ENCODE assay signal across 21 cellular contexts in genomic region chr11:78832226-78832947, GRCh38.
A peak's percentile ranks its signal among the peaks of the same experiment; 100 is the strongest.
DNase-seq lines count a peak whose midpoint lies in the region; ATAC-seq, FAIRE-seq and TF ChIP-seq lines count a peak whose summit lies in the region.
"Had no signal": no experiment of that assay in that cellular context is flagged by ENCODE, and none has a peak within 500 bp of the region (broad histone marks: within the 10 kb centered on the region; RNA-seq: fewer than 3 reads in every experiment).

No MANE protein-coding gene starts in this region.

- no peak for DNase-seq in AG10803 (ENCODE audit: low read depth)
- DNase-seq in LNCaP clone FGC (ENCODE audit: low read depth), result no peak
- no peak for DNase-seq in GM12878 (ENCODE audit: low read depth, low spot score)
- no peak for DNase-seq in hepatocyte (ENCODE audit: low spot score)
- no peak for DNase-seq in Karpas-422
- no peak for DNase-seq in activated naive CD8-positive, alpha-beta T cell treated with anti-CD3 and anti-CD28 coated beads, Interleukin-2, amount 50 U/mL, for 24 hours
- no peak for DNase-seq in NCI-H510A (lab: John Stamatoyannopoulos, UW)
- DNase-seq: activated CD4-positive, alpha-beta T cell treated with anti-CD3 and anti-CD28 coated beads for 36 hours; activated effector memory CD4-positive, alpha-beta T cell treated with Interleukin-2 at 50 U/mL for 16 hours; DMS79; glutamatergic neuron; immature natural killer cell; naive thymus-derived CD4-positive, alpha-beta T cell; NCI-H446; stimulated activated CD4-positive, alpha-beta T cell treated with anti-CD3 and anti-CD28 coated beads, Interleukin-4, amount 100 ng/mL, for 4 hours; stimulated activated CD8-positive, alpha-beta memory T cell treated with anti-CD3 and anti-CD28 coated beads, Interleukin-4, amount 100 ng/mL, for 48 hours; T1000 had no signal

- H3K79me2 ChIP-seq in GM12878 (ENCODE audit: control insufficient read depth, insufficient read depth, low read length), result no peaks in the 10 kb centered on the region
- H3K79me2 ChIP-seq in hepatocyte, result no peaks in the 10 kb centered on the region
- H3K79me2 ChIP-seq in Karpas-422 (ENCODE audit: low read length), result no peaks in the 10 kb centered on the region

- H3K4me2 ChIP-seq in GM12878 (ENCODE audit: control insufficient read depth, insufficient read depth) (no peak overlapping the region), hepatocyte (no peak overlapping the region), Karpas-422 (ENCODE audit: low read depth, low read length, poor library complexity, severe bottlenecking) (no peak overlapping the region)

- TF ChIP-seq EP300 in GM12878 (IDR thresholded peaks at IDR 0.05; ENCODE audit: borderline replicate concordance in 1 of 2, control insufficient read depth in 1 of 2, low read depth in 2 of 2, low read length in 2 of 2), result no peak

- intact Hi-C loops in GM12878 (cut with micrococcal nuclease; ENCODE audit: unreplicated experiment), result no loop called here

- no peak overlapping the region for H3K27ac Mint-ChIP-seq in activated naive CD8-positive, alpha-beta T cell treated with anti-CD3 and anti-CD28 coated beads, Interleukin-2, amount 50 U/mL, for 24 hours
- H3K27ac Mint-ChIP-seq: activated CD4-positive, alpha-beta T cell treated with anti-CD3 and anti-CD28 coated beads for 36 hours; immature natural killer cell; naive thymus-derived CD4-positive, alpha-beta T cell had no signal

- TF ChIP-seq RAD21 in GM12878 (IDR thresholded peaks at IDR 0.05; ENCODE audit: insufficient read depth, low read depth, low read length), result no peak

- ATAC-seq in GM12878 (no peak), GM18519 (IDR thresholded peaks at IDR 0.05; ENCODE audit: low FRiP score, unreplicated experiment) (no peak)
- no peak for ATAC-seq in activated naive CD8-positive, alpha-beta T cell treated with anti-CD3 and anti-CD28 coated beads, Interleukin-2, amount 50 U/mL, for 24 hours
- ATAC-seq: activated CD4-positive, alpha-beta T cell treated with anti-CD3 and anti-CD28 coated beads for 36 hours; naive thymus-derived CD4-positive, alpha-beta T cell had no signal

- H3K27me3 Mint-ChIP-seq in activated naive CD8-positive, alpha-beta T cell treated with anti-CD3 and anti-CD28 coated beads, Interleukin-2, amount 50 U/mL, for 24 hours, result no peaks in the 10 kb centered on the region
- H3K27me3 Mint-ChIP-seq: activated CD4-positive, alpha-beta T cell treated with anti-CD3 and anti-CD28 coated beads for 36 hours had no signal

- RAD21 ChIA-PET in GM12878 (lab: Charles Lee; ENCODE audit: unreplicated experiment), result no interaction called here

- no peaks in the 10 kb centered on the region for H3K4me1 Mint-ChIP-seq in activated naive CD8-positive, alpha-beta T cell treated with anti-CD3 and anti-CD28 coated beads, Interleukin-2, amount 50 U/mL, for 24 hours
- H3K4me1 Mint-ChIP-seq: activated CD4-positive, alpha-beta T cell treated with anti-CD3 and anti-CD28 coated beads for 36 hours; immature natural killer cell; naive thymus-derived CD4-positive, alpha-beta T cell had no signal

- TF ChIP-seq CTCF in AG10803 (conservative IDR thresholded peaks at IDR 0.05; ENCODE audit: low read length) (peak; percentile 22; the same call in 1 of the 2 replicates), LNCaP clone FGC (IDR thresholded peaks at IDR 0.05; ENCODE audit: control insufficient read depth, extremely low read depth, insufficient read depth) (peak; percentile 53), GM12878 (IDR thresholded peaks at IDR 0.05 in 2 of 3, conservative IDR thresholded peaks at IDR 0.05 in 1 of 3; ENCODE audit: control insufficient read depth in 2 of 3, extremely low read depth in 1 of 3, insufficient read depth in 1 of 3, low read depth in 3 of 3, low read length in 3 of 3) (0 out of 6 replicates have a peak, but pooled peaks of 2 of the 3 experiments have one; percentile 3 to 11), hepatocyte (IDR thresholded peaks at IDR 0.05; ENCODE audit: poor library complexity) (peak; percentile 17)

- no peak for FAIRE-seq in GM12878 (lab: Jason Lieb, UNC)

- H4K20me1 ChIP-seq in GM12878 (ENCODE audit: control insufficient read depth, insufficient read depth) (no peaks in the 10 kb centered on the region), hepatocyte (ENCODE audit: insufficient read depth, poor library complexity, severe bottlenecking) (no peaks in the 10 kb centered on the region), Karpas-422 (ENCODE audit: insufficient read depth, low read depth, low read length) (no peaks in the 10 kb centered on the region)

- BruUV-seq in GM12878 (replicated peaks; lab: Mats Ljungman, UMichigan), result no TSS peak

- SMC1A ChIA-PET in GM12878 (lab: Charles Lee; ENCODE audit: uncharacterized antibody, unreplicated experiment), result interaction anchor here (0.5 kb wide), 1 partner anchor 327 kb away, joined by 3 read pairs; no protein-coding TSS in a partner anchor

- no peaks in the 10 kb centered on the region for H3K36me3 ChIP-seq in GM12878 (ENCODE audit: control insufficient read depth in 2 of 2, insufficient read depth in 2 of 2, low read length in 1 of 2)
- H3K36me3 ChIP-seq in hepatocyte (replicated peaks; ENCODE audit: insufficient read depth, low read depth), result no peaks in the 10 kb centered on the region
- no peaks in the 10 kb centered on the region for H3K36me3 ChIP-seq in Karpas-422 (ENCODE audit: insufficient read depth, low read length)
- H3K36me3 ChIP-seq: SJSA1 had no signal

- POLR2A ChIA-PET in GM12878 (lab: Charles Lee), result no interaction called here

- H3K9me3 Mint-ChIP-seq in activated naive CD8-positive, alpha-beta T cell treated with anti-CD3 and anti-CD28 coated beads, Interleukin-2, amount 50 U/mL, for 24 hours, result no peaks in the 10 kb centered on the region

- H3K9me2 ChIP-seq in hepatocyte (replicated peaks; ENCODE audit: insufficient read depth), result no peaks in the 10 kb centered on the region
- H3K9me2 ChIP-seq in Karpas-422 (replicated peaks; ENCODE audit: insufficient read depth, low read length), result no peaks in the 10 kb centered on the region

- WGBS in GM12878 (ENCODE audit: insufficient coverage, insufficient replicate concordance, low lambda C conversion rate, missing lambda C conversion rate), result 34% methylated on average over 7 of the region's 7 CpGs
- 84% methylated on average over 7 of the region's 7 CpGs for WGBS in hepatocyte (ENCODE audit: low lambda C conversion rate, missing lambda C conversion rate)

- CTCF ChIA-PET in GM12878 (lab: Yijun Ruan, JAX), result interaction anchor here (1.2 kb wide), 1 partner anchor 267 kb away, joined by 5 read pairs; no protein-coding TSS in a partner anchor

- H3K4me3 ChIP-seq in AG10803 (ENCODE audit: low read length), result no peak overlapping the region
- H3K4me3 ChIP-seq in LNCaP clone FGC (ENCODE audit: low read depth, low read length), result no peak overlapping the region
- H3K4me3 ChIP-seq in GM12878, result no peak overlapping the region
- H3K4me3 ChIP-seq in hepatocyte, result no peak overlapping the region
- H3K4me3 ChIP-seq in Karpas-422 (ENCODE audit: low read length), result no peak overlapping the region
- H3K4me3 ChIP-seq: lung, SJSA1 had no signal

- H3K9ac ChIP-seq in GM12878 (ENCODE audit: control insufficient read depth, insufficient read depth, low read length), result no peak overlapping the region
- H3K9ac ChIP-seq in Karpas-422 (ENCODE audit: low read length), result no peak overlapping the region

- H3K4me1 ChIP-seq in GM12878 (ENCODE audit: control insufficient read depth, insufficient read depth, low read length) (no peaks in the 10 kb centered on the region), hepatocyte (ENCODE audit: insufficient read depth) (no peaks in the 10 kb centered on the region), Karpas-422 (ENCODE audit: low read length) (no peaks in the 10 kb centered on the region)
- H3K4me1 ChIP-seq: SJSA1 had no signal

- H3K4me3 Mint-ChIP-seq in activated naive CD8-positive, alpha-beta T cell treated with anti-CD3 and anti-CD28 coated beads, Interleukin-2, amount 50 U/mL, for 24 hours, result no peak overlapping the region
- H3K4me3 Mint-ChIP-seq: activated CD4-positive, alpha-beta T cell treated with anti-CD3 and anti-CD28 coated beads for 36 hours; immature natural killer cell; naive thymus-derived CD4-positive, alpha-beta T cell had no signal

- no peak overlapping the region for H2AFZ ChIP-seq in GM12878 (ENCODE audit: control insufficient read depth, low read depth, low read length)
- no peak overlapping the region for H2AFZ ChIP-seq in hepatocyte
- no peak overlapping the region for H2AFZ ChIP-seq in Karpas-422 (ENCODE audit: low read length)

- peaks cover 0 to 2% of the 10 kb centered on the region in 2 experiments; a peak in 2 of 4 replicates for H3K27me3 ChIP-seq in GM12878 (replicated peaks in 1 of 2; ENCODE audit: control insufficient read depth in 2 of 2, insufficient read depth in 2 of 2, low read length in 1 of 2)
- H3K27me3 ChIP-seq in hepatocyte, result no peaks in the 10 kb centered on the region
- no peaks in the 10 kb centered on the region for H3K27me3 ChIP-seq in Karpas-422 (ENCODE audit: low read length)
- H3K27me3 ChIP-seq: SJSA1 had no signal

- no peak for TF ChIP-seq POLR2A in GM12878 (IDR thresholded peaks at IDR 0.05; ENCODE audit: low read depth, low read length)

- in situ Hi-C loops in GM12878 (cut with MboI), result no loop called here

- no peaks in the 10 kb centered on the region for H3K36me3 Mint-ChIP-seq in activated naive CD8-positive, alpha-beta T cell treated with anti-CD3 and anti-CD28 coated beads, Interleukin-2, amount 50 U/mL, for 24 hours (ENCODE audit: low read depth)
- H3K36me3 Mint-ChIP-seq: immature natural killer cell; naive thymus-derived CD4-positive, alpha-beta T cell had no signal

- no peak overlapping the region for H3K27ac ChIP-seq in GM12878 (ENCODE audit: control insufficient read depth, insufficient read depth)
- no peak overlapping the region for H3K27ac ChIP-seq in hepatocyte
- no peak overlapping the region for H3K27ac ChIP-seq in Karpas-422 (ENCODE audit: low read length)
- H3K27ac ChIP-seq: epithelial cell of prostate, SJSA1 had no signal

- H3K9me3 ChIP-seq in GM12878 (replicated peaks; ENCODE audit: control insufficient read depth, insufficient read depth, low read length) (no peaks in the 10 kb centered on the region), hepatocyte (ENCODE audit: low read depth) (no peaks in the 10 kb centered on the region), Karpas-422 (ENCODE audit: low read length) (no peaks in the 10 kb centered on the region)
- H3K9me3 ChIP-seq: SJSA1 had no signal

TF ChIP-seq in GM12878, 131 proteins besides CTCF, POLR2A, EP300 and RAD21 (continues in another document):
- no peak for TF ChIP-seq HDGF (IDR thresholded peaks at IDR 0.05)
